Comparison of ENCODE assay signal across 1 cellular context in the genomic region with DNA sequence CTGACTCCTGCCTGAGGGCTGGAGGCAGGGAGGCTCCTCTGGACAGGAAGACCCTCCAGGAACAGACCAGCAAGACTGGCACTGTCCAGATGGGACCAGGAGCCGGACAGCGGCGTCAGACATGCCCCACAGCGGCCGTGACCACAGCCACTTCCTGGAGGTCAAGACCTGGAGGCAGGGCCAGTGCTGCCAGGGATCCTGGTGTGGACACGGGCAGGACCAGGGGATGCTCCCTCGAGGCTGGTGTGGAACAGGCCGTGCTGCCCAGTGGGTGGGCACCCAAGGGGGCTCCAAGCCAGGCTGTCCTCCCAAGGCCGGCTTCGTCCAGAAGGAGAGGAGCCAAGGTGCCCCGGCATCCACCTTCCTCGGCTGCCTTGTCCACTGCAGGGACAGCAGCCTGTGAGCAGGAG.
A peak's percentile ranks its signal among the peaks of the same experiment; 100 is the strongest.
TF ChIP-seq lines count a peak whose summit lies in the region.

No MANE protein-coding gene starts in this region.

TF ChIP-seq in HepG2, 621 proteins besides CTCF, POLR2A, EP300 and RAD21 (continued from another document):
- no peak for TF ChIP-seq GMEB2 (CRISPR knock-in tag; IDR thresholded peaks at IDR 0.05; ENCODE audit: low read depth)
- TF ChIP-seq ZNF543 (CRISPR knock-in tag; IDR thresholded peaks at IDR 0.05) = peak; percentile 20; the same call in 1 of the 2 replicates
